Comparison of ENCODE assay signal across 8 cellular contexts in genomic region chr2:43950383-43951008, GRCh38. TPM values are rescaled to one million over a fixed set of nuclear protein-coding genes. Genes with fewer than 3 reads are reported as not detected.
DNase-seq lines count a peak whose midpoint lies in the region; ATAC-seq and TF ChIP-seq lines count a peak whose summit lies in the region.

No MANE protein-coding gene starts in this region.

- H3K27ac Mint-ChIP-seq in activated T-cell treated with anti-CD3 and anti-CD28 coated beads, Interleukin-2, amount 50 U/mL, for 24 hours = no peak overlapping the region

- TF ChIP-seq RAD21 in neural cell (conservative IDR thresholded peaks at IDR 0.05) = peak; percentile 69

- no peak for ATAC-seq in HG02610 (IDR thresholded peaks at IDR 0.05; ENCODE audit: unreplicated experiment)
- ATAC-seq in GM21576 (IDR thresholded peaks at IDR 0.05; ENCODE audit: unreplicated experiment) = no peak

- no peak overlapping the region for H3K4me2 ChIP-seq in neural cell (ENCODE audit: low read length)

- TF ChIP-seq CTCF in AG04450 (IDR thresholded peaks at IDR 0.05; ENCODE audit: low read depth, low read length) = peak; percentile 52
- peak; percentile 69 for TF ChIP-seq CTCF in neural cell (IDR thresholded peaks at IDR 0.05; ENCODE audit: poor library complexity, severe bottlenecking)

- DNase-seq in AG04450 (ENCODE audit: low read depth, low spot score) (no peak), G401 (ENCODE audit: low spot score) (peak; percentile 67), NCI-H526 (lab: John Stamatoyannopoulos, UW) (peak; percentile 42 to 49), dermis blood vessel endothelial cell (peak; percentile 70)
- no peak for DNase-seq in activated T-cell treated with anti-CD3 and anti-CD28 coated beads, Interleukin-2, amount 50 U/mL, for 24 hours

- H3K36me3 ChIP-seq in neural cell (ENCODE audit: insufficient read depth, low read length) = peaks cover 4% of the 10 kb centered on the region

- no peak overlapping the region for H2AFZ ChIP-seq in neural cell (ENCODE audit: low read depth, low read length)

- H3K4me3 ChIP-seq in AG04450 (ENCODE audit: low read depth, low read length) (no peak overlapping the region), neural cell (ENCODE audit: low read length) (no peak overlapping the region)

- H3K4me3 Mint-ChIP-seq in activated T-cell treated with anti-CD3 and anti-CD28 coated beads, Interleukin-2, amount 50 U/mL, for 24 hours = no peak overlapping the region

- H3K27ac ChIP-seq in AG04450 (ENCODE audit: low read depth, low read length) (no peak overlapping the region), neural cell (ENCODE audit: low read length) (no peak overlapping the region)

- H3F3A ChIP-seq in neural cell (ENCODE audit: insufficient read depth, low read length, poor library complexity, severe bottlenecking) = peaks cover 8% of the 10 kb centered on the region

- no peaks in the 10 kb centered on the region for H3K79me2 ChIP-seq in neural cell (replicated peaks; ENCODE audit: insufficient read depth, low read length)

- no peaks in the 10 kb centered on the region for H3K27me3 Mint-ChIP-seq in activated T-cell treated with anti-CD3 and anti-CD28 coated beads, Interleukin-2, amount 50 U/mL, for 24 hours

- POLR2A ChIA-PET in AG04450 (lab: Yijun Ruan, JAX) = no interaction called here

- no peaks in the 10 kb centered on the region for H4K20me1 ChIP-seq in neural cell (ENCODE audit: insufficient read depth)

- peaks cover 97% of the 10 kb centered on the region for H3K36me3 Mint-ChIP-seq in activated T-cell treated with anti-CD3 and anti-CD28 coated beads, Interleukin-2, amount 50 U/mL, for 24 hours (ENCODE audit: low read depth)

- H3K9me2 ChIP-seq in neural cell (ENCODE audit: insufficient read depth, low read length) = no peaks in the 10 kb centered on the region

- no peaks in the 10 kb centered on the region for H3K9me3 ChIP-seq in AG04450 (ENCODE audit: control insufficient read depth, insufficient read depth, low read length)
- H3K9me3 ChIP-seq in neural cell (ENCODE audit: low read length) = no peaks in the 10 kb centered on the region

- CTCF ChIA-PET in AG04450 (lab: Charles Lee) = interaction anchor here (1.0 to 1.8 kb wide), 5 partner anchors 9 to 48 kb away, joined by 3 to 9 read pairs (median 5); no protein-coding TSS in a partner anchor

- in situ Hi-C loops in G401 (cut with HindIII; ENCODE audit: low sequenced_read_pairs) = no loop called here

- no peaks in the 10 kb centered on the region for H3K4me1 Mint-ChIP-seq in activated T-cell treated with anti-CD3 and anti-CD28 coated beads, Interleukin-2, amount 50 U/mL, for 24 hours (ENCODE audit: low read depth)

- TF ChIP-seq EP300 in neural cell (conservative IDR thresholded peaks at IDR 0.05; ENCODE audit: poor library complexity, severe bottlenecking) = no peak

- no peaks in the 10 kb centered on the region for H3K9me3 Mint-ChIP-seq in activated T-cell treated with anti-CD3 and anti-CD28 coated beads, Interleukin-2, amount 50 U/mL, for 24 hours

- H3K27me3 ChIP-seq in AG04450 (ENCODE audit: control insufficient read depth, insufficient read depth, low read length) = no peaks in the 10 kb centered on the region
- no peaks in the 10 kb centered on the region for H3K27me3 ChIP-seq in neural cell (ENCODE audit: insufficient read depth, low read depth, low read length)

- no peak overlapping the region for H3K9ac ChIP-seq in neural cell (ENCODE audit: low read length)

TF ChIP-seq in neural cell, 6 proteins besides CTCF, POLR2A, EP300 and RAD21:
- no peak for TF ChIP-seq MXI1 (conservative IDR thresholded peaks at IDR 0.05; ENCODE audit: poor library complexity, severe bottlenecking)
- peak; percentile 63 for TF ChIP-seq SMC3 (conservative IDR thresholded peaks at IDR 0.05; ENCODE audit: poor library complexity)

RNA-seq across cellular contexts. Expression of gene LRPPRC, which starts 45.3 kb away (rescaled TPM):
- polyA plus RNA-seq in AG04450 (2011; rRNA removed) (58.1 and 86.9 TPM in 2 replicates), neural cell (63.1 and 66.5 TPM in 2 replicates)
- 65.7 and 110 TPM in 2 replicates for polyA minus RNA-seq in AG04450 (2011; rRNA and poly(A)+ RNA removed)
- 189 and 242 TPM in 2 replicates for total RNA-seq in G401 (2014; rRNA removed; shearing (Covaris generic))
- 58.0 and 108 TPM in 2 replicates for total RNA-seq in dermis blood vessel endothelial cell
- 108 and 133 TPM in 2 replicates for polyA minus RNA-seq in neural cell

Comparison
In these comparisons a context has a peak if more than half of its experiments do, and no peak if none do; other contexts are left out.
1. DNase-seq: peak in G401 (single experiment), NCI-H526 (2 of 2) and dermis blood vessel endothelial cell (single experiment); none in AG04450 (single experiment) and activated T-cell treated with anti-CD3 and anti-CD28 coated beads, Interleukin-2, amount 50 U/mL, for 24 hours (single experiment).